In the genomic region with DNA sequence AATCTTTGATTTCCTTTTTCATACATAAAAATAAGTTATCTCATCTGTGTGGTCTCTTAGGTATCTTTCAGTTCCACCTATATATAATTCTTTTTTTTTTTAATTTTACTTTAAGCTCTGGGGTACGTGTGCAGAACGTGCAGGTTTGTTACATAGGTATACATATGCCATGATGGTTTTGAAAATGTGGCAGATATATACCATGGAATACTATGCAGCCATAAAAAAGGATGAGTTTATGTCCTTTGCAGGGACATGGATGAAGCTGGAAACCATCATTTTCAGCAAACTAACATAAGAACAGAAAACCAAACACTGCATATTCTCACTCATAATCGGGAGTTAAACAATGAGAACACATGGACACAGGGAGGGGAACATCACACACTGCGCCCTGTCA, we compare ENCODE assay signal across 1 cellular context.
DNase-seq lines count a peak whose midpoint lies in the region; ATAC-seq, FAIRE-seq and TF ChIP-seq lines count a peak whose summit lies in the region.
"Not testable (repeated sequence)": the region's sequence is repeated elsewhere in the genome, so short reads cannot be mapped to it uniquely, and the experiment has no call there.

No MANE protein-coding gene starts in this region.

- POLR2A ChIA-PET in K562 (lab: Yijun Ruan, JAX) = not testable (repeated sequence)

- not testable (repeated sequence) for TF ChIP-seq CTCF in K562 (IDR thresholded peaks at IDR 0.05 in 2 of 3, conservative IDR thresholded peaks at IDR 0.05 in 1 of 3; ENCODE audit: insufficient read depth in 2 of 3, low read depth in 1 of 3, low read length in 3 of 3)

- in situ Hi-C loops in K562 (cut with MboI) = not testable (repeated sequence)

- WGBS in K562 (ENCODE audit: insufficient coverage, low coverage, missing lambda C conversion rate) = 11% methylated on average over 4 of the region's 4 CpGs

- not testable (repeated sequence) for TF ChIP-seq POLR2A in K562 (conservative IDR thresholded peaks at IDR 0.05)

- not testable (repeated sequence) for FAIRE-seq in K562 (lab: Jason Lieb, UNC)

- not testable (repeated sequence) for TF ChIP-seq RAD21 in K562 (CRISPR knock-in tag; conservative IDR thresholded peaks at IDR 0.05 in 1 of 2, IDR thresholded peaks at IDR 0.05 in 1 of 2)

- not testable (repeated sequence) for H4K20me1 ChIP-seq in K562 (replicated peaks; ENCODE audit: control insufficient read depth, insufficient read depth, low read length)

- H3K79me2 ChIP-seq in K562 (ENCODE audit: control insufficient read depth, insufficient read depth, low read length) = not testable (repeated sequence)

- not testable (repeated sequence) for H3K27me3 ChIP-seq in K562 (ENCODE audit: control insufficient read depth in 2 of 2, insufficient read depth in 2 of 2, low read length in 2 of 2)

- TF ChIP-seq EP300 in K562 (IDR thresholded peaks at IDR 0.05; ENCODE audit: low read length) = not testable (repeated sequence)

- not testable (repeated sequence) for H3K4me2 ChIP-seq in K562 (ENCODE audit: insufficient read depth, low read length)

- not testable (repeated sequence) for ATAC-seq in K562

- not testable (repeated sequence) for H3K9me3 ChIP-seq in K562 (replicated peaks; ENCODE audit: control insufficient read depth, insufficient read depth, low read depth, low read length)

- H3K4me3 ChIP-seq in K562 = not testable (repeated sequence)

- CTCF ChIA-PET in K562 (lab: Yijun Ruan, JAX; ENCODE audit: low intra/inter-chr PET ratio) = not testable (repeated sequence)

- DNase-seq in K562 (ENCODE audit: extremely low read depth in 1 of 4, low spot score in 3 of 4) = not testable (repeated sequence)

- intact Hi-C loops in K562 (cut with micrococcal nuclease) = not testable (repeated sequence)

- H2AFZ ChIP-seq in K562 (ENCODE audit: low read depth, low read length) = not testable (repeated sequence)

- not testable (repeated sequence) for BruUV-seq in K562 (replicated peaks; lab: Mats Ljungman, UMichigan)

- H3K4me1 ChIP-seq in K562 (replicated peaks in 1 of 2; ENCODE audit: control insufficient read depth in 2 of 2, insufficient read depth in 2 of 2, low read length in 2 of 2) = not testable (repeated sequence)

- H3K9ac ChIP-seq in K562 (ENCODE audit: insufficient read depth in 1 of 2, low read depth in 2 of 2, low read length in 2 of 2) = not testable (repeated sequence)

- not testable (repeated sequence) for H3K36me3 ChIP-seq in K562 (ENCODE audit: control insufficient read depth, insufficient read depth, low read length)

- H3K27ac ChIP-seq in K562 (ENCODE audit: extremely low read depth, low read depth, low read length) = not testable (repeated sequence)

- H3K9me1 ChIP-seq in K562 (ENCODE audit: control insufficient read depth, insufficient read depth, low read length) = not testable (repeated sequence)

TF ChIP-seq in K562, 482 proteins besides CTCF, POLR2A, EP300 and RAD21:
- TF ChIP-seq RBM25 (IDR thresholded peaks at IDR 0.05; ENCODE audit: low read depth, low read length, severe bottlenecking) (peak; percentile 76), ZNF146 (CRISPR knock-in tag; IDR thresholded peaks at IDR 0.05; ENCODE audit: unreplicated experiment) (peak; percentile 73)
